In genomic region chr3:152383136-152383606, GRCh38 we compare ENCODE assay signal across 9 cellular contexts.
DNase-seq lines count a peak whose midpoint lies in the region; ATAC-seq lines count a peak whose summit lies in the region.
"Had no signal": no experiment of that assay in that cellular context is flagged by ENCODE, and none has a peak within 500 bp of the region (broad histone marks: within the 10 kb centered on the region; RNA-seq: fewer than 3 reads in every experiment).

No MANE protein-coding gene starts in this region.

- intact Hi-C loops in activated T-helper 2 cell treated with anti-CD3 and anti-CD28 coated beads, Interferon-gamma antibody, Interleukin-2, Interleukin-4, amounts not matched to agents 10 μg/mL and 5 μg/mL and 100 μg/mL, durations not matched to agents 14 hours and 24 hours and 36 hours (cut with micrococcal nuclease): no loop called here

- H3K27me3 Mint-ChIP-seq in activated T-helper 2 cell treated with anti-CD3 and anti-CD28 coated beads, Interferon-gamma antibody, Interleukin-2, Interleukin-4, amounts not matched to agents 10 μg/mL and 5 μg/mL and 100 μg/mL, durations not matched to agents 14 hours and 24 hours and 36 hours (ENCODE audit: low read depth): no peaks in the 10 kb centered on the region
- peaks cover 0 to 2% (median 0%) of the 10 kb centered on the region in 3 donors for H3K27me3 Mint-ChIP-seq in immature natural killer cell (ENCODE audit: low read depth in 3 of 3)

- no peak overlapping the region for H3K4me3 Mint-ChIP-seq in activated T-helper 2 cell treated with anti-CD3 and anti-CD28 coated beads, Interferon-gamma antibody, Interleukin-2, Interleukin-4, amounts not matched to agents 10 μg/mL and 5 μg/mL and 100 μg/mL, durations not matched to agents 14 hours and 24 hours and 36 hours (ENCODE audit: low read depth)
- H3K4me3 Mint-ChIP-seq in immature natural killer cell: peak overlapping the region; percentile 63 to 79 (median 70)

- H3K4me1 Mint-ChIP-seq in activated T-helper 2 cell treated with anti-CD3 and anti-CD28 coated beads, Interferon-gamma antibody, Interleukin-2, Interleukin-4, amounts not matched to agents 10 μg/mL and 5 μg/mL and 100 μg/mL, durations not matched to agents 14 hours and 24 hours and 36 hours (ENCODE audit: low read depth): peaks cover 42% of the 10 kb centered on the region
- peaks cover 76 to 94% of the 10 kb centered on the region in 2 donors for H3K4me1 Mint-ChIP-seq in immature natural killer cell

- H3K27ac Mint-ChIP-seq in activated T-helper 2 cell treated with anti-CD3 and anti-CD28 coated beads, Interferon-gamma antibody, Interleukin-2, Interleukin-4, amounts not matched to agents 10 μg/mL and 5 μg/mL and 100 μg/mL, durations not matched to agents 14 hours and 24 hours and 36 hours: peak overlapping the region; percentile 56
- H3K27ac Mint-ChIP-seq in immature natural killer cell: peak overlapping the region; percentile 72 to 94 (median 90)

- H3K9me3 Mint-ChIP-seq in activated T-helper 2 cell treated with anti-CD3 and anti-CD28 coated beads, Interferon-gamma antibody, Interleukin-2, Interleukin-4, amounts not matched to agents 10 μg/mL and 5 μg/mL and 100 μg/mL, durations not matched to agents 14 hours and 24 hours and 36 hours: no peaks in the 10 kb centered on the region
- H3K9me3 Mint-ChIP-seq in immature natural killer cell: no peaks in the 10 kb centered on the region

- no peak for DNase-seq in activated T-helper 2 cell treated with anti-CD3 and anti-CD28 coated beads, Interferon-gamma antibody, Interleukin-2, Interleukin-4, amounts not matched to agents 10 μg/mL and 5 μg/mL and 100 μg/mL, durations not matched to agents 14 hours and 24 hours and 36 hours (ENCODE audit: low spot score)
- DNase-seq in immature natural killer cell (no peak), RPMI8226 (no peak), islet precursor cell (no peak)
- DNase-seq in stimulated activated naive CD4-positive, alpha-beta T cell treated with Interleukin-2 at 50 U/mL for 16 hours (lab: John Stamatoyannopoulos, UW): no peak
- DNase-seq: DMS79 had no signal

- H3K27me3 ChIP-seq in skeletal muscle satellite cell (ENCODE audit: control insufficient read depth, insufficient read depth, low read length): no peaks in the 10 kb centered on the region

- H3K9me3 ChIP-seq in skeletal muscle satellite cell (replicated peaks; ENCODE audit: low read length): no peaks in the 10 kb centered on the region

- H3K36me3 Mint-ChIP-seq in activated T-helper 2 cell treated with anti-CD3 and anti-CD28 coated beads, Interferon-gamma antibody, Interleukin-2, Interleukin-4, amounts not matched to agents 10 μg/mL and 5 μg/mL and 100 μg/mL, durations not matched to agents 14 hours and 24 hours and 36 hours (ENCODE audit: low read depth): peaks cover 37% of the 10 kb centered on the region
- H3K36me3 Mint-ChIP-seq in immature natural killer cell: peaks cover 0 to 4% (median 0%) of the 10 kb centered on the region in 3 donors

- peaks cover 87% of the 10 kb centered on the region for H3K4me1 ChIP-seq in skeletal muscle satellite cell (ENCODE audit: control insufficient read depth, insufficient read depth, low read length)

- peak overlapping the region; percentile 57 for H3K4me3 ChIP-seq in skeletal muscle satellite cell (ENCODE audit: low read length)

- H3K9ac ChIP-seq in skeletal muscle satellite cell (ENCODE audit: low read depth, low read length): peak overlapping the region; percentile 77

- H3K36me3 ChIP-seq in skeletal muscle satellite cell (ENCODE audit: insufficient read depth, low read length): no peaks in the 10 kb centered on the region

- peak; percentile 20 for ATAC-seq in GM18868 (IDR thresholded peaks at IDR 0.05; ENCODE audit: unreplicated experiment)
- ATAC-seq in GM21381 (IDR thresholded peaks at IDR 0.05; ENCODE audit: unreplicated experiment): no peak

- peak overlapping the region; percentile 86 for H3K4me2 ChIP-seq in skeletal muscle satellite cell (ENCODE audit: low read length)
